9 cellular contexts compared by ENCODE assay signal in the genomic region with DNA sequence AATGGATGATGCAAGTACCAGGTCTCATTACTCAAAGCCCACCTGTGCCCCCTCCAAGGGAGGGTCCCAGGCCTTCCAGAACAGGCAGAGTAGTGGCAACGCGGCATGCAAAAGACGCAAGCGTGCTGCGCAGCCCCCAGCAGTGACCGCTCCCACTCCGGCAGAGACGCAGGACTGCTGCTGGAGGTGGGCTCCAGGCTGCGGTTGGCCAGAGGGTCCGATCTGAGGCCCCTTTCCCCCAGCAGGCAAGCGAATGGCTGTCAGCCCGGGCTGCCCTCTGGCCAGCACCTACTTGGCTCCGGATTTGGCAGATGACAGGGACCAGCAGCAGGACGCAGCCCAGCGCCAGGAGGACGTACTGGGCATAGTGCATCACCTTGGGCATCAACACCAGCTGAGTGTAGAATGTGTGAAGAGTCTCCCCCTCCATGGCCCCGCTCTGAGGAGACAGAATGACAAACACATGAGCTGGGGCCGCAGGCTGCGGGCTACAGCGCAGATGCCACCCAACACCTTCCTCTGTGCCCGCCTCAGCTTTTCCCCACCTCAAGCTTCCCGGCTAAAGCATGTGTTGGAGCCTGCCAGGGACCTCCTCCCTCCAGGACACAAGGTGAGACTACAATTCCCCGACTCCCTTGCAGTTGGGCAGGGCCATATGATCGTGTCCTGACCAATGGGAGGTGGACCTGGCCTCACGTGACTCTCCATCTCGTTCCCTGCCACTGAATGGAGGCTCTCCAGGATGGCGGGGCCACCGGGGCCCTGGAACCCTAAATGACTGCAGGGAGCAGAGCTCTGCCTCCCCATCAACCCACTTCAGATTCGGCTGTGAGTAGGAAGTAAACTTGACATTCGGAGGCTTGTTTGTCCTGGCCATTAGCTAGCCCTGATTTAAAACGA.
DNase-seq lines count a peak whose midpoint lies in the region; ATAC-seq, FAIRE-seq and TF ChIP-seq lines count a peak whose summit lies in the region.
"Had no signal": no experiment of that assay in that cellular context is flagged by ENCODE, and none has a peak within 500 bp of the region (broad histone marks: within the 10 kb centered on the region; RNA-seq: fewer than 3 reads in every experiment).

No MANE protein-coding gene starts in this region.

- H3K4me3 ChIP-seq in SK-N-MC, result no peak overlapping the region

- no peak for FAIRE-seq in HTR-8/SVneo (lab: Jason Lieb, UNC)
- FAIRE-seq: GM12892 had no signal

- peak overlapping the region; percentile 31; the same call in 1 of the 2 replicates for H3K27ac ChIP-seq in SK-N-MC

- ATAC-seq in omental fat pad (ENCODE audit: low FRiP score) (peak; percentile 88), HG02678 (IDR thresholded peaks at IDR 0.05; ENCODE audit: unreplicated experiment) (no peak)

- H3K9ac ChIP-seq in SK-N-MC (ENCODE audit: insufficient read length), result no peak overlapping the region

- no peaks in the 10 kb centered on the region for H3K9me3 ChIP-seq in SK-N-MC (ENCODE audit: low read depth, low read length)

- no peak for TF ChIP-seq CTCF in omental fat pad (IDR thresholded peaks at IDR 0.05)
- TF ChIP-seq CTCF in GM13976 (IDR thresholded peaks at IDR 0.05; ENCODE audit: borderline replicate concordance, control extremely low read depth, extremely low read depth, insufficient read depth, missing control alignments), result no peak

- DNase-seq in DMS153 (lab: John Stamatoyannopoulos, UW), result peak; percentile 86
- DNase-seq in SK-N-MC (ENCODE audit: low read depth, low spot score), result no peak
- peak; percentile 88 for DNase-seq in globus pallidus (ENCODE audit: low spot score)
- DNase-seq in omental fat pad (ENCODE audit: low spot score), result peak; percentile 75
- no peak for DNase-seq in HTR-8/SVneo (ENCODE audit: insufficient read length, low spot score)
- no peak for DNase-seq in GM13976 (ENCODE audit: low spot score)
- DNase-seq in activated T-cell treated with anti-CD3 and anti-CD28 coated beads, Interleukin-2, amount 50 U/mL, for 48 hours, result no peak

- in situ Hi-C loops in GM13976 (cut with MboI; ENCODE audit: low sequenced_read_pairs, unreplicated experiment), result no loop called here

- H3K36me3 ChIP-seq in SK-N-MC (ENCODE audit: insufficient read depth, low read length), result peaks cover 35% of the 10 kb centered on the region

Comparison
In these comparisons a context has a peak if more than half of its experiments do, and no peak if none do; other contexts are left out.
1. DNase-seq: peak in DMS153 (single experiment), globus pallidus (single experiment) and omental fat pad (single experiment); none in SK-N-MC (single experiment), HTR-8/SVneo (single experiment), GM13976 (single experiment) and activated T-cell treated with anti-CD3 and anti-CD28 coated beads, Interleukin-2, amount 50 U/mL, for 48 hours (0 of 2).